8 cellular contexts compared by ENCODE assay signal in genomic region chr1:207698822-207699483, GRCh38. TPM values are rescaled to one million over a fixed set of nuclear protein-coding genes. Genes with fewer than 3 reads are reported as not detected.
A peak's percentile ranks its signal among the peaks of the same experiment; 100 is the strongest.
DNase-seq lines count a peak whose midpoint lies in the region; ATAC-seq and TF ChIP-seq lines count a peak whose summit lies in the region.

No MANE protein-coding gene starts in this region.

- H3K36me3 ChIP-seq in SK-N-SH (replicated peaks in 1 of 2; ENCODE audit: control insufficient read depth in 1 of 2, insufficient read depth in 2 of 2, low read length in 1 of 2), result no peaks in the 10 kb centered on the region
- H3K36me3 ChIP-seq in breast epithelium, result no peaks in the 10 kb centered on the region

- TF ChIP-seq RAD21 in SK-N-SH (IDR thresholded peaks at IDR 0.05; ENCODE audit: low read length), result peak; percentile 74

- H3K4me3 ChIP-seq in SK-N-SH (ENCODE audit: low read depth in 2 of 2, low read length in 1 of 2) (no peak overlapping the region), breast epithelium (no peak overlapping the region)

- DNase-seq in Daoy (ENCODE audit: low read depth), result peak; percentile 66
- peak; percentile 24 for DNase-seq in SK-N-SH
- DNase-seq in breast epithelium (ENCODE audit: low spot score in 2 of 2), result peak in 1 of 2 donors; percentile 62
- DNase-seq in left kidney (ENCODE audit: low read depth, low spot score), result peak; percentile 80
- DNase-seq in stimulated activated CD4-positive, alpha-beta T cell treated with anti-CD3 and anti-CD28 coated beads, TNF-alpha, amount 100 ng/mL, for 48 hours (ENCODE audit: low read depth in 3 of 3), result peak; percentile 3 to 15 (median 11)
- no peak for DNase-seq in GOT3 (lab: John Stamatoyannopoulos, UW)

- intact Hi-C loops in breast epithelium (cut with DNase I; ENCODE audit: low total_unique reads), result no loop called here

- no peak overlapping the region for H3K4me2 ChIP-seq in SK-N-SH

- H4K20me1 ChIP-seq in SK-N-SH (ENCODE audit: insufficient read depth), result no peaks in the 10 kb centered on the region

- H3K27me3 ChIP-seq in SK-N-SH (ENCODE audit: insufficient read depth) (no peaks in the 10 kb centered on the region), breast epithelium (no peaks in the 10 kb centered on the region)

- TF ChIP-seq EP300 in SK-N-SH (IDR thresholded peaks at IDR 0.05; ENCODE audit: borderline replicate concordance in 1 of 2, low read depth in 1 of 2, low read length in 1 of 2), result no peak

- no peak for ATAC-seq in GM21737 (IDR thresholded peaks at IDR 0.05; ENCODE audit: unreplicated experiment)

- H2AFZ ChIP-seq in SK-N-SH (ENCODE audit: low read depth), result no peak overlapping the region

- H3K9me3 ChIP-seq in SK-N-SH (no peaks in the 10 kb centered on the region), breast epithelium (no peaks in the 10 kb centered on the region)

- CTCF ChIA-PET in SK-N-SH (lab: Yijun Ruan, JAX), result interaction anchor here (0.6 to 2.8 kb wide), 25 partner anchors 9 to 121 kb away, joined by 3 to 27 read pairs (median 4); no protein-coding TSS in a partner anchor

- POLR2A ChIA-PET in SK-N-SH (lab: Yijun Ruan, JAX), result no interaction called here

- H3K4me1 ChIP-seq in SK-N-SH (ENCODE audit: control insufficient read depth in 1 of 2, insufficient read depth in 2 of 2, low read depth in 1 of 2, low read length in 1 of 2) (no peaks in the 10 kb centered on the region), breast epithelium (no peaks in the 10 kb centered on the region)

- no peaks in the 10 kb centered on the region for H3F3A ChIP-seq in SK-N-SH (replicated peaks; ENCODE audit: insufficient read depth)

- no peak overlapping the region for H3K9ac ChIP-seq in SK-N-SH

- H3K79me2 ChIP-seq in SK-N-SH (ENCODE audit: insufficient read depth), result no peaks in the 10 kb centered on the region

- no peak for TF ChIP-seq POLR2A in breast epithelium (IDR thresholded peaks at IDR 0.05)

- no peaks in the 10 kb centered on the region for H3K9me2 ChIP-seq in SK-N-SH

- TF ChIP-seq CTCF in LNCAP (IDR thresholded peaks at IDR 0.05) (peak; percentile 74), SK-N-SH (IDR thresholded peaks at IDR 0.05) (peak; percentile 76), breast epithelium (IDR thresholded peaks at IDR 0.05) (peak in 2 of 3 donors; percentile 49 to 52)

- 39% methylated on average over 4 of the region's 4 CpGs for WGBS in SK-N-SH (ENCODE audit: low lambda C conversion rate)

- H3K27ac ChIP-seq in SK-N-SH (ENCODE audit: low read depth in 2 of 2, low read length in 1 of 2), result no peak overlapping the region
- no peak overlapping the region for H3K27ac ChIP-seq in breast epithelium

TF ChIP-seq in SK-N-SH, 30 proteins besides CTCF, POLR2A, EP300 and RAD21:
- TF ChIP-seq USF1 (IDR thresholded peaks at IDR 0.05; ENCODE audit: borderline replicate concordance, low read depth) (peak; percentile 48; the same call in 1 of the 2 replicates), SMC3 (IDR thresholded peaks at IDR 0.05; ENCODE audit: low read depth, low read length) (peak; percentile 54), JUND (IDR thresholded peaks at IDR 0.05) (no peak)

RNA-seq across cellular contexts. Expression of gene CD46, which starts 52.9 kb away (rescaled TPM):
- total RNA-seq in Daoy (2014; rRNA removed; shearing (Covaris generic)), result 51.0 and 57.2 TPM in 2 replicates
- 56.0 and 92.5 TPM in 2 replicates for polyA plus RNA-seq in SK-N-SH (2012; rRNA removed)
- polyA plus RNA-seq in SK-N-SH (2012; cell fraction: cytosol; rRNA removed), result 72.8 and 79.0 TPM in 2 replicates
- polyA plus RNA-seq in SK-N-SH (2012; cell fraction: nucleus; rRNA removed), result 74.1 and 204 TPM in 2 replicates
- total RNA-seq in breast epithelium, result 100 to 1,000 TPM; 203 to 283 (median 204) TPM

RNA-seq across cellular contexts. Expression of gene CR1L, which starts 54.0 kb away (rescaled TPM):
- total RNA-seq in Daoy (2014; rRNA removed; shearing (Covaris generic)), result 0.21 and 0.69 TPM in 2 replicates
- polyA plus RNA-seq in SK-N-SH (2012; rRNA removed), result not detected in 2 replicates
- polyA plus RNA-seq in SK-N-SH (2012; cell fraction: cytosol; rRNA removed), result not detected in 2 replicates
- polyA plus RNA-seq in SK-N-SH (2012; cell fraction: nucleus; rRNA removed), result not detected in 2 replicates
- not detected for total RNA-seq in breast epithelium
